ENCODE assay signal across 18 cellular contexts in genomic region chr11:69943506-69943905, GRCh38.
"Had no signal": no experiment of that assay in that cellular context is flagged by ENCODE, and none has a peak within 500 bp of the region (broad histone marks: within the 10 kb centered on the region; RNA-seq: fewer than 3 reads in every experiment).

No MANE protein-coding gene starts in this region.

- DNase-seq: activated B cell treated with CpG ODN at 0.5 μM for 24 hours; activated CD4-positive, alpha-beta T cell treated with anti-CD3 and anti-CD28 coated beads for 48 hours; activated CD8-positive, alpha-beta T cell treated with anti-CD3 and anti-CD28 coated beads for 36 hours; activated effector memory CD4-positive, alpha-beta T cell treated with Interleukin-2 at 50 U/mL for 16 hours; activated T-cell treated with anti-CD3 and anti-CD28 coated beads, Interleukin-2, amount 50 U/mL, for 4 hours; adrenal gland; T-helper 2 cell had no signal

- H3K27ac ChIP-seq: adrenal gland, dorsolateral prefrontal cortex, left lung, thoracic aorta had no signal

- FAIRE-seq: frontal cortex, islet of Langerhans, TTC549, urothelium cell line had no signal

- H3K4me1 ChIP-seq: adrenal gland had no signal

- H3K27me3 ChIP-seq: adrenal gland had no signal

- H3K4me3 ChIP-seq: adrenal gland, dorsolateral prefrontal cortex, left lung, thoracic aorta had no signal

- H3K4me1 Mint-ChIP-seq: activated B cell treated with CpG ODN at 0.5 μM for 24 hours; activated naive CD4-positive, alpha-beta T cell treated with anti-CD3 and anti-CD28 coated beads, Interleukin-2, amount 50 U/mL, for 24 hours; stimulated activated effector memory CD8-positive, alpha-beta T cell treated with anti-CD3 and anti-CD28 coated beads, Interleukin-12 subunit alpha, Interleukin-12 subunit beta, amount 100 ng/mL, for 72 hours had no signal

- H3K36me3 ChIP-seq: adrenal gland, left lung, thoracic aorta had no signal

- H3K27me3 Mint-ChIP-seq: activated B cell treated with CpG ODN at 0.5 μM for 24 hours had no signal

- H3K36me3 Mint-ChIP-seq: activated naive CD4-positive, alpha-beta T cell treated with anti-CD3 and anti-CD28 coated beads, Interleukin-2, amount 50 U/mL, for 24 hours; stimulated activated effector memory CD8-positive, alpha-beta T cell treated with anti-CD3 and anti-CD28 coated beads, Interleukin-12 subunit alpha, Interleukin-12 subunit beta, amount 100 ng/mL, for 72 hours had no signal

- H3K27ac Mint-ChIP-seq: activated B cell treated with CpG ODN at 0.5 μM for 24 hours; activated CD8-positive, alpha-beta T cell treated with anti-CD3 and anti-CD28 coated beads for 36 hours; activated naive CD4-positive, alpha-beta T cell treated with anti-CD3 and anti-CD28 coated beads, Interleukin-2, amount 50 U/mL, for 24 hours; endodermal cell; stimulated activated effector memory CD8-positive, alpha-beta T cell treated with anti-CD3 and anti-CD28 coated beads, Interleukin-12 subunit alpha, Interleukin-12 subunit beta, amount 100 ng/mL, for 72 hours had no signal

- H3K9me3 ChIP-seq: adrenal gland, left lung, thoracic aorta had no signal

- H3K4me3 Mint-ChIP-seq: activated B cell treated with CpG ODN at 0.5 μM for 24 hours; activated CD8-positive, alpha-beta T cell treated with anti-CD3 and anti-CD28 coated beads for 36 hours; activated naive CD4-positive, alpha-beta T cell treated with anti-CD3 and anti-CD28 coated beads, Interleukin-2, amount 50 U/mL, for 24 hours; activated T-cell treated with anti-CD3 and anti-CD28 coated beads, Interleukin-2, amount 50 U/mL, for 4 hours; endodermal cell; nephron; stimulated activated effector memory CD8-positive, alpha-beta T cell treated with anti-CD3 and anti-CD28 coated beads, Interleukin-12 subunit alpha, Interleukin-12 subunit beta, amount 100 ng/mL, for 72 hours had no signal

- ATAC-seq: activated CD8-positive, alpha-beta T cell treated with anti-CD3 and anti-CD28 coated beads for 36 hours; activated T-cell treated with anti-CD3 and anti-CD28 coated beads, Interleukin-2, amount 50 U/mL, for 4 hours; left lung; stimulated activated effector memory CD8-positive, alpha-beta T cell treated with anti-CD3 and anti-CD28 coated beads, Interleukin-12 subunit alpha, Interleukin-12 subunit beta, amount 100 ng/mL, for 72 hours had no signal

- H3K9me3 Mint-ChIP-seq: activated B cell treated with CpG ODN at 0.5 μM for 24 hours; activated CD8-positive, alpha-beta T cell treated with anti-CD3 and anti-CD28 coated beads for 36 hours; activated naive CD4-positive, alpha-beta T cell treated with anti-CD3 and anti-CD28 coated beads, Interleukin-2, amount 50 U/mL, for 24 hours; activated T-cell treated with anti-CD3 and anti-CD28 coated beads, Interleukin-2, amount 50 U/mL, for 4 hours; endodermal cell; nephron; stimulated activated effector memory CD8-positive, alpha-beta T cell treated with anti-CD3 and anti-CD28 coated beads, Interleukin-12 subunit alpha, Interleukin-12 subunit beta, amount 100 ng/mL, for 72 hours had no signal
